In the genomic region with DNA sequence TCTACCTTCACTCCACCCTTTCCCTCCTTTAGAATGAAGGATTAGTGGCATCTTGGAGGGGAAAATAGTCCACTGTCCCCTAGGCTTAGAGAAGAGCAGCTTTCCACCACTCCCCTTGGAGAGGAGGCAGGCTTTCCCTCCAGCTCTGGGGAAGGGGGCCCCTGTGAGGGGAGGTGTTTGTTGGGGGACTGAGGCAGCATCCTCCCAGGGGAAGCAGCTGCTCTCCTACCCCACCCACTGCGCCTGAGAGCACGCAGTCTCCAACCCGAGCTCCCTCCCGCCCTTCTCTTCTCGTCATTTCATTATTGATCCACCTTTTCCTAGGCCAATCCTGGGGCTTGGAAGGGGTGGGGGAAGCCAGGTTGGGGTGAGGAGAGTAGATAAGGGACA, we compare ENCODE assay signal across 1 cellular context.
TF ChIP-seq lines count a peak whose summit lies in the region.

No MANE protein-coding gene starts in this region.

TF ChIP-seq in HepG2, 621 proteins besides CTCF, POLR2A, EP300 and RAD21 (continued from another document and continues in another):
- TF ChIP-seq, protein P1, sequence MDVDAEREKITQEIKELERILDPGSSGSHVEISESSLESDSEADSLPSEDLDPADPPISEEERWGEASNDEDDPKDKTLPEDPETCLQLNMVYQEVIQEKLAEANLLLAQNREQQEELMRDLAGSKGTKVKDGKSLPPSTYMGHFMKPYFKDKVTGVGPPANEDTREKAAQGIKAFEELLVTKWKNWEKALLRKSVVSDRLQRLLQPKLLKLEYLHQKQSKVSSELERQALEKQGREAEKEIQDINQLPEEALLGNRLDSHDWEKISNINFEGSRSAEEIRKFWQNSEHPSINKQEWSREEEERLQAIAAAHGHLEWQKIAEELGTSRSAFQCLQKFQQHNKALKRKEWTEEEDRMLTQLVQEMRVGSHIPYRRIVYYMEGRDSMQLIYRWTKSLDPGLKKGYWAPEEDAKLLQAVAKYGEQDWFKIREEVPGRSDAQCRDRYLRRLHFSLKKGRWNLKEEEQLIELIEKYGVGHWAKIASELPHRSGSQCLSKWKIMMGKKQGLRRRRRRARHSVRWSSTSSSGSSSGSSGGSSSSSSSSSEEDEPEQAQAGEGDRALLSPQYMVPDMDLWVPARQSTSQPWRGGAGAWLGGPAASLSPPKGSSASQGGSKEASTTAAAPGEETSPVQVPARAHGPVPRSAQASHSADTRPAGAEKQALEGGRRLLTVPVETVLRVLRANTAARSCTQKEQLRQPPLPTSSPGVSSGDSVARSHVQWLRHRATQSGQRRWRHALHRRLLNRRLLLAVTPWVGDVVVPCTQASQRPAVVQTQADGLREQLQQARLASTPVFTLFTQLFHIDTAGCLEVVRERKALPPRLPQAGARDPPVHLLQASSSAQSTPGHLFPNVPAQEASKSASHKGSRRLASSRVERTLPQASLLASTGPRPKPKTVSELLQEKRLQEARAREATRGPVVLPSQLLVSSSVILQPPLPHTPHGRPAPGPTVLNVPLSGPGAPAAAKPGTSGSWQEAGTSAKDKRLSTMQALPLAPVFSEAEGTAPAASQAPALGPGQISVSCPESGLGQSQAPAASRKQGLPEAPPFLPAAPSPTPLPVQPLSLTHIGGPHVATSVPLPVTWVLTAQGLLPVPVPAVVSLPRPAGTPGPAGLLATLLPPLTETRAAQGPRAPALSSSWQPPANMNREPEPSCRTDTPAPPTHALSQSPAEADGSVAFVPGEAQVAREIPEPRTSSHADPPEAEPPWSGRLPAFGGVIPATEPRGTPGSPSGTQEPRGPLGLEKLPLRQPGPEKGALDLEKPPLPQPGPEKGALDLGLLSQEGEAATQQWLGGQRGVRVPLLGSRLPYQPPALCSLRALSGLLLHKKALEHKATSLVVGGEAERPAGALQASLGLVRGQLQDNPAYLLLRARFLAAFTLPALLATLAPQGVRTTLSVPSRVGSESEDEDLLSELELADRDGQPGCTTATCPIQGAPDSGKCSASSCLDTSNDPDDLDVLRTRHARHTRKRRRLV (CRISPR knock-in tag; IDR thresholded peaks at IDR 0.05), result no peak
- TF ChIP-seq ZSCAN9 (CRISPR knock-in tag; IDR thresholded peaks at IDR 0.05; ENCODE audit: borderline replicate concordance) (no peak), ISL2 (CRISPR knock-in tag; IDR thresholded peaks at IDR 0.05) (no peak), SRSF4 (IDR thresholded peaks at IDR 0.05; ENCODE audit: low read depth, low read length, poor library complexity, severe bottlenecking) (no peak), ZNF501 (CRISPR knock-in tag; IDR thresholded peaks at IDR 0.05) (no peak), NAIF1 (CRISPR knock-in tag; IDR thresholded peaks at IDR 0.05; ENCODE audit: borderline replicate concordance) (no peak), CBX5 (CRISPR knock-in tag; IDR thresholded peaks at IDR 0.05; ENCODE audit: borderline replicate concordance) (no peak), SUZ12 (IDR thresholded peaks at IDR 0.05; ENCODE audit: low read depth, low read length) (no peak), JUND (CRISPR knock-in tag; IDR thresholded peaks at IDR 0.05) (no peak), ZNF431 (CRISPR knock-in tag; IDR thresholded peaks at IDR 0.05; ENCODE audit: borderline replicate concordance, low read depth) (no peak), THYN1 (CRISPR knock-in tag; IDR thresholded peaks at IDR 0.05; ENCODE audit: borderline replicate concordance, low read depth) (no peak), ZFY (CRISPR knock-in tag; IDR thresholded peaks at IDR 0.05) (no peak; the same call in 1 of the 2 replicates), ZMYM3 (CRISPR knock-in tag; IDR thresholded peaks at IDR 0.05) (no peak), STAT5B (CRISPR knock-in tag; IDR thresholded peaks at IDR 0.05) (no peak), MTA3 (CRISPR knock-in tag; IDR thresholded peaks at IDR 0.05) (no peak), NR2F6 (IDR thresholded peaks at IDR 0.05) (no peak), NR2F6 (CRISPR knock-in tag; IDR thresholded peaks at IDR 0.05) (no peak), GATAD1 (CRISPR knock-in tag; IDR thresholded peaks at IDR 0.05) (no peak), FLYWCH1 (CRISPR knock-in tag; IDR thresholded peaks at IDR 0.05) (no peak), ZNF441 (CRISPR knock-in tag; IDR thresholded peaks at IDR 0.05; ENCODE audit: borderline replicate concordance) (no peak), TBP (CRISPR knock-in tag; IDR thresholded peaks at IDR 0.05) (no peak), SMAD9 (CRISPR knock-in tag; IDR thresholded peaks at IDR 0.05) (no peak), ZNF34 (CRISPR knock-in tag; IDR thresholded peaks at IDR 0.05; ENCODE audit: borderline replicate concordance) (no peak), ZIK1 (CRISPR knock-in tag; IDR thresholded peaks at IDR 0.05; ENCODE audit: borderline replicate concordance, low read depth) (no peak), FIP1L1 (IDR thresholded peaks at IDR 0.05; ENCODE audit: borderline replicate concordance, insufficient read depth, low read depth, low read length) (no peak), SP5 (CRISPR knock-in tag; IDR thresholded peaks at IDR 0.05; ENCODE audit: borderline replicate concordance, low read depth) (0 out of 2 replicates have a peak, but pooled peaks have one; percentile 18), MIXL1 (CRISPR knock-in tag; IDR thresholded peaks at IDR 0.05) (0 out of 2 replicates have a peak, but pooled peaks have one; percentile 23), ZNF777 (CRISPR knock-in tag; IDR thresholded peaks at IDR 0.05) (no peak), TOE1 (CRISPR knock-in tag; IDR thresholded peaks at IDR 0.05) (no peak), ZNF713 (CRISPR knock-in tag; IDR thresholded peaks at IDR 0.05) (no peak), HMG20B (CRISPR knock-in tag; conservative IDR thresholded peaks at IDR 0.05) (no peak), FOXK2 (IDR thresholded peaks at IDR 0.05) (no peak), ELF1 (CRISPR knock-in tag; IDR thresholded peaks at IDR 0.05) (no peak), LCORL (IDR thresholded peaks at IDR 0.05) (no peak), LCORL (CRISPR knock-in tag; IDR thresholded peaks at IDR 0.05) (no peak), EEA1 (CRISPR knock-in tag; IDR thresholded peaks at IDR 0.05; ENCODE audit: borderline replicate concordance) (no peak), YEATS2 (CRISPR knock-in tag; IDR thresholded peaks at IDR 0.05; ENCODE audit: borderline replicate concordance) (no peak), MED13 (CRISPR knock-in tag; IDR thresholded peaks at IDR 0.05) (no peak), ATF1 (CRISPR knock-in tag; IDR thresholded peaks at IDR 0.05) (no peak), ZNF816 (CRISPR knock-in tag; IDR thresholded peaks at IDR 0.05; ENCODE audit: borderline replicate concordance) (no peak), ONECUT2 (CRISPR knock-in tag; IDR thresholded peaks at IDR 0.05) (peak; percentile 95), ZNF607 (CRISPR knock-in tag; IDR thresholded peaks at IDR 0.05; ENCODE audit: borderline replicate concordance) (no peak), HOXA9 (CRISPR knock-in tag; IDR thresholded peaks at IDR 0.05; ENCODE audit: borderline replicate concordance) (no peak), ZSCAN21 (CRISPR knock-in tag; IDR thresholded peaks at IDR 0.05; ENCODE audit: borderline replicate concordance) (no peak), ZNF383 (CRISPR knock-in tag; IDR thresholded peaks at IDR 0.05; ENCODE audit: borderline replicate concordance) (no peak), ZNF781 (CRISPR knock-in tag; IDR thresholded peaks at IDR 0.05; ENCODE audit: borderline replicate concordance, not compliant biosample characterization) (no peak), ESRRA (CRISPR knock-in tag; IDR thresholded peaks at IDR 0.05; ENCODE audit: low read depth) (no peak), ZNF766 (CRISPR knock-in tag; IDR thresholded peaks at IDR 0.05; ENCODE audit: borderline replicate concordance) (no peak), JUN (CRISPR knock-in tag; IDR thresholded peaks at IDR 0.05) (no peak)
- TF ChIP-seq, protein P2, sequence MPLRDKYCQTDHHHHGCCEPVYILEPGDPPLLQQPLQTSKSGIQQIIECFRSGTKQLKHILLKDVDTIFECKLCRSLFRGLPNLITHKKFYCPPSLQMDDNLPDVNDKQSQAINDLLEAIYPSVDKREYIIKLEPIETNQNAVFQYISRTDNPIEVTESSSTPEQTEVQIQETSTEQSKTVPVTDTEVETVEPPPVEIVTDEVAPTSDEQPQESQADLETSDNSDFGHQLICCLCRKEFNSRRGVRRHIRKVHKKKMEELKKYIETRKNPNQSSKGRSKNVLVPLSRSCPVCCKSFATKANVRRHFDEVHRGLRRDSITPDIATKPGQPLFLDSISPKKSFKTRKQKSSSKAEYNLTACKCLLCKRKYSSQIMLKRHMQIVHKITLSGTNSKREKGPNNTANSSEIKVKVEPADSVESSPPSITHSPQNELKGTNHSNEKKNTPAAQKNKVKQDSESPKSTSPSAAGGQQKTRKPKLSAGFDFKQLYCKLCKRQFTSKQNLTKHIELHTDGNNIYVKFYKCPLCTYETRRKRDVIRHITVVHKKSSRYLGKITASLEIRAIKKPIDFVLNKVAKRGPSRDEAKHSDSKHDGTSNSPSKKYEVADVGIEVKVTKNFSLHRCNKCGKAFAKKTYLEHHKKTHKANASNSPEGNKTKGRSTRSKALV (CRISPR knock-in tag; IDR thresholded peaks at IDR 0.05), result no peak
- TF ChIP-seq, protein P3, sequence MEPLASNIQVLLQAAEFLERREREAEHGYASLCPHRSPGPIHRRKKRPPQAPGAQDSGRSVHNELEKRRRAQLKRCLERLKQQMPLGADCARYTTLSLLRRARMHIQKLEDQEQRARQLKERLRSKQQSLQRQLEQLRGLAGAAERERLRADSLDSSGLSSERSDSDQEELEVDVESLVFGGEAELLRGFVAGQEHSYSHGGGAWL (CRISPR knock-in tag; IDR thresholded peaks at IDR 0.05), result no peak
- TF ChIP-seq, protein P4, sequence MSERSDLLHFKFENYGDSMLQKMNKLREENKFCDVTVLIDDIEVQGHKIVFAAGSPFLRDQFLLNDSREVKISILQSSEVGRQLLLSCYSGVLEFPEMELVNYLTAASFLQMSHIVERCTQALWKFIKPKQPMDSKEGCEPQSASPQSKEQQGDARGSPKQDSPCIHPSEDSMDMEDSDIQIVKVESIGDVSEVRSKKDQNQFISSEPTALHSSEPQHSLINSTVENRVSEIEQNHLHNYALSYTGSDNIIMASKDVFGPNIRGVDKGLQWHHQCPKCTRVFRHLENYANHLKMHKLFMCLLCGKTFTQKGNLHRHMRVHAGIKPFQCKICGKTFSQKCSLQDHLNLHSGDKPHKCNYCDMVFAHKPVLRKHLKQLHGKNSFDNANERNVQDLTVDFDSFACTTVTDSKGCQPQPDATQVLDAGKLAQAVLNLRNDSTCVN (CRISPR knock-in tag; IDR thresholded peaks at IDR 0.05; ENCODE audit: borderline replicate concordance), result no peak
- TF ChIP-seq, protein P5, sequence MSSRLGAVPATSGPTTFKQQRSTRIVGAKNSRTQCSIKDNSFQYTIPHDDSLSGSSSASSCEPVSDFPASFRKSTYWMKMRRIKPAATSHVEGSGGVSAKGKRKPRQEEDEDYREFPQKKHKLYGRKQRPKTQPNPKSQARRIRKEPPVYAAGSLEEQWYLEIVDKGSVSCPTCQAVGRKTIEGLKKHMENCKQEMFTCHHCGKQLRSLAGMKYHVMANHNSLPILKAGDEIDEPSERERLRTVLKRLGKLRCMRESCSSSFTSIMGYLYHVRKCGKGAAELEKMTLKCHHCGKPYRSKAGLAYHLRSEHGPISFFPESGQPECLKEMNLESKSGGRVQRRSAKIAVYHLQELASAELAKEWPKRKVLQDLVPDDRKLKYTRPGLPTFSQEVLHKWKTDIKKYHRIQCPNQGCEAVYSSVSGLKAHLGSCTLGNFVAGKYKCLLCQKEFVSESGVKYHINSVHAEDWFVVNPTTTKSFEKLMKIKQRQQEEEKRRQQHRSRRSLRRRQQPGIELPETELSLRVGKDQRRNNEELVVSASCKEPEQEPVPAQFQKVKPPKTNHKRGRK (CRISPR knock-in tag; IDR thresholded peaks at IDR 0.05), result no peak
- TF ChIP-seq, protein P6, sequence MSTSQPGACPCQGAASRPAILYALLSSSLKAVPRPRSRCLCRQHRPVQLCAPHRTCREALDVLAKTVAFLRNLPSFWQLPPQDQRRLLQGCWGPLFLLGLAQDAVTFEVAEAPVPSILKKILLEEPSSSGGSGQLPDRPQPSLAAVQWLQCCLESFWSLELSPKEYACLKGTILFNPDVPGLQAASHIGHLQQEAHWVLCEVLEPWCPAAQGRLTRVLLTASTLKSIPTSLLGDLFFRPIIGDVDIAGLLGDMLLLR (CRISPR knock-in tag; IDR thresholded peaks at IDR 0.05), result no peak
- TF ChIP-seq, protein P7, sequence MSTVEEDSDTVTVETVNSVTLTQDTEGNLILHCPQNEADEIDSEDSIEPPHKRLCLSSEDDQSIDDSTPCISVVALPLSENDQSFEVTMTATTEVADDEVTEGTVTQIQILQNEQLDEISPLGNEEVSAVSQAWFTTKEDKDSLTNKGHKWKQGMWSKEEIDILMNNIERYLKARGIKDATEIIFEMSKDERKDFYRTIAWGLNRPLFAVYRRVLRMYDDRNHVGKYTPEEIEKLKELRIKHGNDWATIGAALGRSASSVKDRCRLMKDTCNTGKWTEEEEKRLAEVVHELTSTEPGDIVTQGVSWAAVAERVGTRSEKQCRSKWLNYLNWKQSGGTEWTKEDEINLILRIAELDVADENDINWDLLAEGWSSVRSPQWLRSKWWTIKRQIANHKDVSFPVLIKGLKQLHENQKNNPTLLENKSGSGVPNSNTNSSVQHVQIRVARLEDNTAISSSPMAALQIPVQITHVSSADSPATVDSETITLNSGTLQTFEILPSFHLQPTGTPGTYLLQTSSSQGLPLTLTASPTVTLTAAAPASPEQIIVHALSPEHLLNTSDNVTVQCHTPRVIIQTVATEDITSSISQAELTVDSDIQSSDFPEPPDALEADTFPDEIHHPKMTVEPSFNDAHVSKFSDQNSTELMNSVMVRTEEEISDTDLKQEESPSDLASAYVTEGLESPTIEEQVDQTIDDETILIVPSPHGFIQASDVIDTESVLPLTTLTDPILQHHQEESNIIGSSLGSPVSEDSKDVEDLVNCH (CRISPR knock-in tag; IDR thresholded peaks at IDR 0.05), result no peak
- TF ChIP-seq, protein P8, sequence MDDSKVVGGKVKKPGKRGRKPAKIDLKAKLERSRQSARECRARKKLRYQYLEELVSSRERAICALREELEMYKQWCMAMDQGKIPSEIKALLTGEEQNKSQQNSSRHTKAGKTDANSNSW (CRISPR knock-in tag; IDR thresholded peaks at IDR 0.05; ENCODE audit: borderline replicate concordance), result no peak
- TF ChIP-seq, protein P9, sequence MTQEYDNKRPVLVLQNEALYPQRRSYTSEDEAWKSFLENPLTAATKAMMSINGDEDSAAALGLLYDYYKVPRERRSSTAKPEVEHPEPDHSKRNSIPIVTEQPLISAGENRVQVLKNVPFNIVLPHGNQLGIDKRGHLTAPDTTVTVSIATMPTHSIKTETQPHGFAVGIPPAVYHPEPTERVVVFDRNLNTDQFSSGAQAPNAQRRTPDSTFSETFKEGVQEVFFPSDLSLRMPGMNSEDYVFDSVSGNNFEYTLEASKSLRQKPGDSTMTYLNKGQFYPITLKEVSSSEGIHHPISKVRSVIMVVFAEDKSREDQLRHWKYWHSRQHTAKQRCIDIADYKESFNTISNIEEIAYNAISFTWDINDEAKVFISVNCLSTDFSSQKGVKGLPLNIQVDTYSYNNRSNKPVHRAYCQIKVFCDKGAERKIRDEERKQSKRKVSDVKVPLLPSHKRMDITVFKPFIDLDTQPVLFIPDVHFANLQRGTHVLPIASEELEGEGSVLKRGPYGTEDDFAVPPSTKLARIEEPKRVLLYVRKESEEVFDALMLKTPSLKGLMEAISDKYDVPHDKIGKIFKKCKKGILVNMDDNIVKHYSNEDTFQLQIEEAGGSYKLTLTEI (CRISPR knock-in tag; conservative IDR thresholded peaks at IDR 0.05), result no peak
